1 cellular context compared by ENCODE assay signal in genomic region chr2:74538881-74539339, GRCh38.
A peak's percentile ranks its signal among the peaks of the same experiment; 100 is the strongest.
TF ChIP-seq lines count a peak whose summit lies in the region.

No MANE protein-coding gene starts in this region.

TF ChIP-seq in GM12878, 131 proteins besides CTCF, POLR2A, EP300 and RAD21 (continues in another document):
- TF ChIP-seq MLLT1 (IDR thresholded peaks at IDR 0.05) = 0 out of 2 replicates have a peak, but pooled peaks have one; percentile 46
- no peak for TF ChIP-seq EZH2 (IDR thresholded peaks at IDR 0.05; ENCODE audit: borderline replicate concordance, control insufficient read depth, low read depth, low read length)
- TF ChIP-seq SRF (IDR thresholded peaks at IDR 0.05; ENCODE audit: low read depth in 2 of 2, low read length in 2 of 2) = 0 out of 4 replicates have a peak, but pooled peaks of 1 of the 2 experiments have one; percentile 26
- 0 out of 2 replicates have a peak, but pooled peaks have one; percentile 26 for TF ChIP-seq IRF4 (IDR thresholded peaks at IDR 0.05; ENCODE audit: low read depth, low read length)
- no peak for TF ChIP-seq PBX3 (IDR thresholded peaks at IDR 0.05; ENCODE audit: insufficient replicate concordance, low read depth, low read length)
- TF ChIP-seq REST (IDR thresholded peaks at IDR 0.05; ENCODE audit: low read depth, low read length) = no peak
- TF ChIP-seq CREM (IDR thresholded peaks at IDR 0.05; ENCODE audit: low read depth) = peak; percentile 64; the same call in 1 of the 2 replicates
- TF ChIP-seq MTA3 (IDR thresholded peaks at IDR 0.05; ENCODE audit: borderline replicate concordance, low read length) = peak; percentile 54; the same call in 1 of the 2 replicates
- TF ChIP-seq RUNX3 (IDR thresholded peaks at IDR 0.05; ENCODE audit: low read length) = peak; percentile 96
- no peak for TF ChIP-seq ZNF384 (IDR thresholded peaks at IDR 0.05; ENCODE audit: borderline replicate concordance, low read depth, low read length)
- TF ChIP-seq NR2C2 (IDR thresholded peaks at IDR 0.05; ENCODE audit: borderline replicate concordance, control insufficient read depth, insufficient read length, low read depth) = no peak
- TF ChIP-seq CEBPB (IDR thresholded peaks at IDR 0.05; ENCODE audit: borderline replicate concordance in 1 of 2, low read depth in 2 of 2, low read length in 2 of 2) = 0 out of 4 replicates have a peak, but pooled peaks of 1 of the 2 experiments have one; percentile 36
- TF ChIP-seq DPF2 (IDR thresholded peaks at IDR 0.05) = 0 out of 2 replicates have a peak, but pooled peaks have one; percentile 23
- no peak for TF ChIP-seq HCFC1 (IDR thresholded peaks at IDR 0.05; ENCODE audit: low read length)
- TF ChIP-seq MEF2B (IDR thresholded peaks at IDR 0.05; ENCODE audit: partially characterized antibody, poor library complexity, severe bottlenecking) = no peak
- TF ChIP-seq ZBED1 (IDR thresholded peaks at IDR 0.05; ENCODE audit: borderline replicate concordance) = peak; percentile 41; the same call in 1 of the 2 replicates
- peak; percentile 35; the same call in 1 of the 2 replicates for TF ChIP-seq MTA2 (IDR thresholded peaks at IDR 0.05; ENCODE audit: low read depth)
- TF ChIP-seq CHD1 (IDR thresholded peaks at IDR 0.05; ENCODE audit: low read depth, low read length) = no peak
- peak; percentile 86 for TF ChIP-seq NFIC (IDR thresholded peaks at IDR 0.05; ENCODE audit: low read depth, low read length)
- TF ChIP-seq NFYA (IDR thresholded peaks at IDR 0.05; ENCODE audit: borderline replicate concordance, low read depth, low read length) = no peak
- peak; percentile 34; the same call in 1 of the 2 replicates for TF ChIP-seq SPI1 (IDR thresholded peaks at IDR 0.05; ENCODE audit: borderline replicate concordance, insufficient read depth, low read depth, low read length)
- TF ChIP-seq FOS (IDR thresholded peaks at IDR 0.05; ENCODE audit: borderline replicate concordance, extremely low read depth, insufficient read length) = no peak
- 0 out of 2 replicates have a peak, but pooled peaks have one; percentile 60 for TF ChIP-seq FOXM1 (IDR thresholded peaks at IDR 0.05; ENCODE audit: low read depth, low read length)
- peak; percentile 30; the same call in 1 of the 2 replicates for TF ChIP-seq CREB1 (IDR thresholded peaks at IDR 0.05; ENCODE audit: low read depth)
- TF ChIP-seq PAX8 (IDR thresholded peaks at IDR 0.05) = no peak
- peak; percentile 10; the same call in 1 of the 2 replicates for TF ChIP-seq PAX5 (IDR thresholded peaks at IDR 0.05; ENCODE audit: borderline replicate concordance, low read depth, low read length)
- no peak for TF ChIP-seq CHD4 (IDR thresholded peaks at IDR 0.05)
- TF ChIP-seq HDGF (IDR thresholded peaks at IDR 0.05) = no peak
- TF ChIP-seq POLR2AphosphoS2 (IDR thresholded peaks at IDR 0.05; ENCODE audit: low read depth, low read length) = no peak
- no peak for TF ChIP-seq ZNF24 (IDR thresholded peaks at IDR 0.05)
- no peak for TF ChIP-seq KDM1A (IDR thresholded peaks at IDR 0.05; ENCODE audit: borderline replicate concordance)
- peak; percentile 20 for TF ChIP-seq SKIL (IDR thresholded peaks at IDR 0.05; ENCODE audit: low read depth, poor library complexity, severe bottlenecking)
- no peak for TF ChIP-seq NR2C1 (IDR thresholded peaks at IDR 0.05)
- TF ChIP-seq WRNIP1 (IDR thresholded peaks at IDR 0.05; ENCODE audit: borderline replicate concordance, low read depth, low read length) = no peak
- peak; percentile 69 for TF ChIP-seq CBFB (IDR thresholded peaks at IDR 0.05; ENCODE audit: low read depth)
- peak; percentile 70; the same call in 1 of the 2 replicates for TF ChIP-seq RELB (IDR thresholded peaks at IDR 0.05; ENCODE audit: low read depth)
- TF ChIP-seq HDAC6 (IDR thresholded peaks at IDR 0.05; ENCODE audit: unreplicated experiment) = no peak
- TF ChIP-seq NBN (IDR thresholded peaks at IDR 0.05) = no peak
- peak; percentile 88 for TF ChIP-seq IKZF1 (conservative IDR thresholded peaks at IDR 0.05)
- TF ChIP-seq BCL11A (IDR thresholded peaks at IDR 0.05; ENCODE audit: low read depth, low read length) = no peak
- no peak for TF ChIP-seq SMAD1 (IDR thresholded peaks at IDR 0.05; ENCODE audit: low read depth, partially characterized antibody)
- TF ChIP-seq ATF7 (IDR thresholded peaks at IDR 0.05; ENCODE audit: low read depth) = no peak
- TF ChIP-seq IRF5 (IDR thresholded peaks at IDR 0.05; ENCODE audit: borderline replicate concordance) = no peak
- no peak for TF ChIP-seq YBX1 (IDR thresholded peaks at IDR 0.05)
- no peak for TF ChIP-seq GATAD2B (conservative IDR thresholded peaks at IDR 0.05; ENCODE audit: low read depth)
- TF ChIP-seq ETV6 (conservative IDR thresholded peaks at IDR 0.05 in 1 of 2, IDR thresholded peaks at IDR 0.05 in 1 of 2; ENCODE audit: borderline replicate concordance in 1 of 2, low read depth in 1 of 2) = peak in 1 of 2 experiments; percentile 74; a peak in 2 of 4 replicates
- no peak for TF ChIP-seq BRCA1 (IDR thresholded peaks at IDR 0.05; ENCODE audit: low read depth, low read length)
- no peak for TF ChIP-seq BCLAF1 (IDR thresholded peaks at IDR 0.05)
- TF ChIP-seq RFX5 (IDR thresholded peaks at IDR 0.05; ENCODE audit: low read depth, low read length) = no peak
- peak; percentile 86 for TF ChIP-seq EED (IDR thresholded peaks at IDR 0.05; ENCODE audit: low read depth)
- TF ChIP-seq IKZF2 (IDR thresholded peaks at IDR 0.05) = peak; percentile 90 to 91
- TF ChIP-seq JUNB (IDR thresholded peaks at IDR 0.05) = peak; percentile 67
- TF ChIP-seq MEF2A (IDR thresholded peaks at IDR 0.05; ENCODE audit: insufficient read depth, low read depth, low read length) = 0 out of 2 replicates have a peak, but pooled peaks have one; percentile 42
- no peak for TF ChIP-seq TARDBP (IDR thresholded peaks at IDR 0.05; ENCODE audit: borderline replicate concordance)
- peak; percentile 64; the same call in 1 of the 2 replicates for TF ChIP-seq ATF2 (IDR thresholded peaks at IDR 0.05; ENCODE audit: low read length)
- no peak for TF ChIP-seq SIN3A (IDR thresholded peaks at IDR 0.05; ENCODE audit: low read depth, low read length)
- no peak for TF ChIP-seq CBX5 (IDR thresholded peaks at IDR 0.05; ENCODE audit: low read depth)
